In the genomic region with DNA sequence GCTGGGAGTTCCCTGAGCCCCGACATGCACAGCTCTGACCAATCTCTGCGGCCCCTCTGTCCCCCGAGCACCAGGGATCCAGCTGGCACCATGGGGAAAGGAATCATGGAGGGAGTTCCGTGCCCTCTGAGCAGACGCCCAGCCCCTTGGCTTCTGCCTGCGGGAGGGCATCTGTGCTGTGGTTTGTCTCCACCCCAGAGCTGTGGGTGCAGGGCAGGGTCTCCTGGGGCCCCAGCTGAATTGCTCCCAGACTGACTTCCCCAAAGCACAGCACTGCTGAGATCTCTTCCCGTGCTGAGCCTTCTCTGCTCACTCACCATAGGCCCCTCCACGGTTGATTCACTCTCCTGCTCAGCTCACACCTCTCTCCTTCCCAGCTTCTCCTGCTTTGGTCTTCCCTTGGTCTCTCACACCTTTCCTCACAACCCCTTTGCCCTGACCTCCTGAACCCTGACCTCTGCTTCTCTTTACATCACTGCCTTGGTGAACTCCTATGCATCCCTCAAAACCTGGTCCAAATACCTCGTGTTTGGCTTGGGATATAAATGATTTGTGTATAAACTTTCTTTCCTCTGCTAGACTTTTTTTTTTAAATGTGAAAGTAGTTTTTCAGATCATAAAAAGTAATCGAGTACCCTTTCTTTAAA, we compare ENCODE assay signal across 8 cellular contexts.
A peak's percentile ranks its signal among the peaks of the same experiment; 100 is the strongest.
DNase-seq lines count a peak whose midpoint lies in the region; TF ChIP-seq lines count a peak whose summit lies in the region.

No MANE protein-coding gene starts in this region.

- peak overlapping the region; percentile 18 to 61 (median 43) for H3K27ac Mint-ChIP-seq in brain

- peak overlapping the region; percentile 84 for H3K9ac ChIP-seq in neuronal stem cell (ENCODE audit: low read depth, low read length, poor library complexity)

- peaks cover 6% of the 10 kb centered on the region; the same call in 1 of the 2 replicates for H3K79me2 ChIP-seq in DOHH2 (ENCODE audit: control insufficient read depth, low read length)

- peaks cover 57% of the 10 kb centered on the region for H3K4me1 Mint-ChIP-seq in brain

- H3K23ac ChIP-seq in neuronal stem cell (ENCODE audit: low read depth, low read length, poor library complexity): peak overlapping the region; percentile 65

- H2AFZ ChIP-seq in neuronal stem cell (ENCODE audit: low read length): no peak overlapping the region

- peak overlapping the region; percentile 61 for H2BK120ac ChIP-seq in neuronal stem cell (ENCODE audit: low read depth, low read length)

- H3K4me3 Mint-ChIP-seq in brain: no peak overlapping the region

- H4K91ac ChIP-seq in neuronal stem cell (ENCODE audit: low read depth, low read length, poor library complexity): no peak overlapping the region

- H3K9me3 Mint-ChIP-seq in brain: no peaks in the 10 kb centered on the region

- no peak overlapping the region for H2BK15ac ChIP-seq in neuronal stem cell (ENCODE audit: low read length)

- H3K27me3 ChIP-seq in DOHH2 (ENCODE audit: control insufficient read depth, low read length) (no peaks in the 10 kb centered on the region), neuronal stem cell (ENCODE audit: control insufficient read depth in 3 of 3, insufficient read depth in 3 of 3, low read depth in 1 of 3, low read length in 3 of 3) (no peaks in the 10 kb centered on the region)

- no peaks in the 10 kb centered on the region for H3K27me3 Mint-ChIP-seq in brain

- H3K9me2 ChIP-seq in DOHH2 (replicated peaks; ENCODE audit: control insufficient read depth, low read length): no peaks in the 10 kb centered on the region

- H3K4me3 ChIP-seq in DOHH2 (ENCODE audit: low read length) (peak overlapping the region; percentile 70), neuronal stem cell (ENCODE audit: low read length in 2 of 2) (no peak overlapping the region)

- H2BK5ac ChIP-seq in neuronal stem cell (ENCODE audit: low read length): peak overlapping the region; percentile 53

- peaks cover 10% of the 10 kb centered on the region for H3K36me3 ChIP-seq in DOHH2 (ENCODE audit: control insufficient read depth, low read length)
- peaks cover 13 to 42% of the 10 kb centered on the region in 2 donors for H3K36me3 ChIP-seq in neuronal stem cell (replicated peaks in 1 of 2; ENCODE audit: control insufficient read depth in 2 of 2, insufficient read depth in 2 of 2, low read length in 2 of 2)

- no peak overlapping the region for H3K14ac ChIP-seq in neuronal stem cell (ENCODE audit: low read length)

- H3K4ac ChIP-seq in neuronal stem cell (ENCODE audit: low read length): no peak overlapping the region

- no CpG with 5 or more reads among the region's 10 CpGs for WGBS in neuronal stem cell (ENCODE audit: extremely low coverage in 2 of 2, insufficient read length in 2 of 2, insufficient replicate concordance in 1 of 2), 2 donors

- peak overlapping the region; percentile 41 for H2BK12ac ChIP-seq in neuronal stem cell (ENCODE audit: low read length)

- H3K4me2 ChIP-seq in DOHH2 (ENCODE audit: low read length) (peak overlapping the region; percentile 87), neuronal stem cell (ENCODE audit: insufficient read depth, low read length, poor library complexity, severe bottlenecking) (no peak overlapping the region)

- H4K8ac ChIP-seq in neuronal stem cell (ENCODE audit: low read depth, low read length): no peak overlapping the region

- peaks cover 25% of the 10 kb centered on the region for H3K36me3 Mint-ChIP-seq in brain

- H3K27ac ChIP-seq in DOHH2 (ENCODE audit: low read depth, low read length): peak overlapping the region; percentile 87
- no peak overlapping the region for H3K27ac ChIP-seq in neuronal stem cell (replicated peaks; ENCODE audit: low read length)

- peak; percentile 82 for DNase-seq in MV-4-11 (lab: John Stamatoyannopoulos, UW)
- DNase-seq in neuronal stem cell (ENCODE audit: low spot score): no peak
- no peak for DNase-seq in OCI-M1 (lab: John Stamatoyannopoulos, UW)
- no peak for DNase-seq in NCI-H345 treated with DMSO at 0.1 percent for 48 hours (lab: John Stamatoyannopoulos, UW; ENCODE audit: unreplicated experiment)
- DNase-seq in NCI-H226: no peak
- DNase-seq in D341Med (ENCODE audit: low spot score): no peak

- H2AK5ac ChIP-seq in neuronal stem cell (ENCODE audit: low read depth, low read length): no peak overlapping the region

- peak overlapping the region; percentile 91 for H3K18ac ChIP-seq in neuronal stem cell (ENCODE audit: low read length)

- H3F3A ChIP-seq in DOHH2 (ENCODE audit: control insufficient read depth, insufficient read depth): peaks cover 14% of the 10 kb centered on the region

- peaks cover 41% of the 10 kb centered on the region for H3K79me1 ChIP-seq in neuronal stem cell (ENCODE audit: low read depth, low read length)

- no peaks in the 10 kb centered on the region for H4K20me1 ChIP-seq in DOHH2 (ENCODE audit: control insufficient read depth, insufficient read depth, low read depth, low read length)

- no peak for TF ChIP-seq CTCF in DOHH2 (IDR thresholded peaks at IDR 0.05; ENCODE audit: low read depth, low read length, poor library complexity, severe bottlenecking)
- TF ChIP-seq CTCF in brain (conservative IDR thresholded peaks at IDR 0.05): no peak

- no peaks in the 10 kb centered on the region for H3K9me3 ChIP-seq in DOHH2 (ENCODE audit: control insufficient read depth, insufficient read depth, low read length)
- no peaks in the 10 kb centered on the region for H3K9me3 ChIP-seq in neuronal stem cell (replicated peaks in 1 of 2; ENCODE audit: control insufficient read depth in 2 of 2, insufficient read depth in 1 of 2, low read depth in 1 of 2, low read length in 2 of 2)

- H3K4me1 ChIP-seq in DOHH2 (ENCODE audit: control insufficient read depth, low read length): peaks cover 66% of the 10 kb centered on the region
- peaks cover 0 to 24% of the 10 kb centered on the region in 2 donors for H3K4me1 ChIP-seq in neuronal stem cell (ENCODE audit: control insufficient read depth in 2 of 2, insufficient read depth in 1 of 2, low read depth in 1 of 2, low read length in 2 of 2)
